In the genomic region with DNA sequence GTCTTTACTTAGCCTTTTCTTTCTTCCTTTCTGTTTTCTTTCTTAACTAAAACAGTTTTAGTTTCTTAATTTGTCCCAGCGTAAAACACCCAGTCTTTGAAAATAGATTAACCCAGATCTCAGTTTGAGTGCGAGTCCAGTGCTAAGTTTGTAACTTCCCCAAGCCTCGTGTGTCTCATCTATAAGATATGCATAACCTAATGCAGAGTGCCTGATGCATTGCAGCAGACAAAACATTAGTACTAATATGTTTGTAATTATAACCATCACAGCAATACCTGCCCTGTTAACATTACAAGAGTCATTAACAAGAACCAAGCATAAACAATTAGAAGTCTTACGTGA, we compare ENCODE assay signal across 8 cellular contexts. TPM values are rescaled to one million over a fixed set of nuclear protein-coding genes. Genes with fewer than 3 reads are reported as not detected.
DNase-seq lines count a peak whose midpoint lies in the region; ATAC-seq, FAIRE-seq and TF ChIP-seq lines count a peak whose summit lies in the region.

No MANE protein-coding gene starts in this region.

- H3K27ac Mint-ChIP-seq in activated T-cell treated with anti-CD3 and anti-CD28 coated beads, Interleukin-2, amount 50 U/mL, for 72 hours: peak overlapping the region; percentile 100
- H3K27ac Mint-ChIP-seq in chondrocyte (ENCODE audit: unreplicated experiment) (peak overlapping the region; percentile 99), mesothelial cell of epicardium (peak overlapping the region; percentile 97)

- peaks cover 17% of the 10 kb centered on the region for H3K27me3 Mint-ChIP-seq in activated T-cell treated with anti-CD3 and anti-CD28 coated beads, Interleukin-2, amount 50 U/mL, for 72 hours (ENCODE audit: low read depth)
- H3K27me3 Mint-ChIP-seq in chondrocyte (ENCODE audit: low read depth): no peaks in the 10 kb centered on the region
- no peaks in the 10 kb centered on the region for H3K27me3 Mint-ChIP-seq in mesothelial cell of epicardium (ENCODE audit: low read depth)

- H3K9me3 Mint-ChIP-seq in activated T-cell treated with anti-CD3 and anti-CD28 coated beads, Interleukin-2, amount 50 U/mL, for 72 hours: no peaks in the 10 kb centered on the region
- no peaks in the 10 kb centered on the region for H3K9me3 Mint-ChIP-seq in chondrocyte (ENCODE audit: low read depth)
- H3K9me3 Mint-ChIP-seq in mesothelial cell of epicardium: peaks cover 10% of the 10 kb centered on the region

- H3K4me1 Mint-ChIP-seq in activated T-cell treated with anti-CD3 and anti-CD28 coated beads, Interleukin-2, amount 50 U/mL, for 72 hours (ENCODE audit: low read depth): peaks cover 36% of the 10 kb centered on the region
- H3K4me1 Mint-ChIP-seq in chondrocyte (ENCODE audit: low read depth): peaks cover 30% of the 10 kb centered on the region
- H3K4me1 Mint-ChIP-seq in mesothelial cell of epicardium: peaks cover 12% of the 10 kb centered on the region

- peak overlapping the region; percentile 84 to 100 for H3K4me3 Mint-ChIP-seq in activated T-cell treated with anti-CD3 and anti-CD28 coated beads, Interleukin-2, amount 50 U/mL, for 72 hours
- H3K4me3 Mint-ChIP-seq in chondrocyte (ENCODE audit: unreplicated experiment) (peak overlapping the region; percentile 85), mesothelial cell of epicardium (peak overlapping the region; percentile 85)

- FAIRE-seq in H54 (lab: Jason Lieb, UNC): no peak

- H3K36me3 Mint-ChIP-seq in activated T-cell treated with anti-CD3 and anti-CD28 coated beads, Interleukin-2, amount 50 U/mL, for 72 hours (ENCODE audit: insufficient read depth in 2 of 2): peaks cover 0 to 2% of the 10 kb centered on the region in 2 donors
- no peaks in the 10 kb centered on the region for H3K36me3 Mint-ChIP-seq in chondrocyte (ENCODE audit: low read depth)
- H3K36me3 Mint-ChIP-seq in mesothelial cell of epicardium: no peaks in the 10 kb centered on the region

- DNase-seq in activated T-cell treated with anti-CD3 and anti-CD28 coated beads, Interleukin-2, amount 50 U/mL, for 72 hours: no peak
- DNase-seq in activated T-cell treated with anti-CD3 and anti-CD28 coated beads for 4 hours: no peak
- peak; percentile 26 for DNase-seq in NCI-H748 (lab: John Stamatoyannopoulos, UW; ENCODE audit: unreplicated experiment)
- no peak for DNase-seq in chondrocyte (ENCODE audit: low spot score)
- no peak for DNase-seq in mesothelial cell of epicardium (ENCODE audit: low spot score in 2 of 2, unreplicated experiment in 2 of 2)
- no peak for DNase-seq in H54 (ENCODE audit: insufficient read length, low spot score)

- ATAC-seq in activated T-cell treated with anti-CD3 and anti-CD28 coated beads, Interleukin-2, amount 50 U/mL, for 72 hours (replicated peaks in 1 of 2): no peak
- ATAC-seq in HG03175 (IDR thresholded peaks at IDR 0.05; ENCODE audit: unreplicated experiment) (no peak), HG02981 (IDR thresholded peaks at IDR 0.05; ENCODE audit: unreplicated experiment) (no peak)

- TF ChIP-seq CTCF in chondrocyte (IDR thresholded peaks at IDR 0.05): no peak
- TF ChIP-seq CTCF in mesothelial cell of epicardium (IDR thresholded peaks at IDR 0.05; ENCODE audit: unreplicated experiment): no peak

- no peak for TF ChIP-seq POLR2A in H54 (IDR thresholded peaks at IDR 0.05; ENCODE audit: low read depth, low read length)

RNA-seq across cellular contexts. Expression of gene GEMIN8, which starts 0.5 kb away (rescaled TPM):
- 10 to 100 TPM; 12.8 to 13.4 TPM for total RNA-seq in activated T-cell treated with anti-CD3 and anti-CD28 coated beads, Interleukin-2, amount 50 U/mL, for 72 hours
- total RNA-seq in chondrocyte (12.7 to 13.0 TPM (median 12.8 TPM) in 3 replicates), mesothelial cell of epicardium (16.2 to 16.7 TPM (median 16.6 TPM) in 3 replicates)
